Comparison of ENCODE assay signal across 9 cellular contexts in the genomic region with DNA sequence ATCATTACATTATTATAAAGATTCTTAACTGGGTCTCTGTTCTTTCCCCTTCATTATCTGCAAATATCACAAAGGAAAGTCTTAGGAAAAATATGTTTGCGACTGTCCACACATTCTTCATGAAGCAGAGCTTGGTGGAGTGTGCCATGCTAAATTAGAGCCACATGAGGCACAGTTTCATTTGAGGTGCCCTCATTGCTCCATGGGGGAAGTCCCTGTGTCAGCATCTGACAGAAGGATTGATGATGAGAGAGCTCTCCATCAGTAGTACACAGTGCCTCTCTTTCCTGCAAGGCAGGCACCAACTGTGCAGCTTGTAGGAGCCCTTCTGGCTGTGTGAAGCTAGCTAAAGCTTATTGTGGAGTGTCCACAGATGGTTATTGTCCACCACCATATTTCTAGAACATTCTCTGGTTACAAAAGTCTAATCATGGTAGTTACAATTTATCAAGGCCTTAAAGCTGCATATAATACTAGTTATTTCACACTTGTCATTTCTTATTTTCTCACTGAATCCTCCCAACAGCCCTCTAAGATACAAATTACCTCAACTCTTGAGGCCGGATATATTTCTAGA.
DNase-seq lines count a peak whose midpoint lies in the region; ATAC-seq and TF ChIP-seq lines count a peak whose summit lies in the region.
"Had no signal": no experiment of that assay in that cellular context is flagged by ENCODE, and none has a peak within 500 bp of the region (broad histone marks: within the 10 kb centered on the region; RNA-seq: fewer than 3 reads in every experiment).

No MANE protein-coding gene starts in this region.

- H3K27ac Mint-ChIP-seq in HFFc6, result peak overlapping the region; percentile 90

- no peak for DNase-seq in HFFc6
- DNase-seq in NAMALWA (ENCODE audit: low spot score), result peak; percentile 88
- DNase-seq in cardiac muscle cell (ENCODE audit: low read depth in 1 of 2, low spot score in 1 of 2), result peak in 1 of 2 donors; percentile 27
- DNase-seq in NCI-H1105 treated with DMSO at 0.1 percent for 48 hours (lab: John Stamatoyannopoulos, UW), result no peak
- DNase-seq in NCI-H510A (lab: John Stamatoyannopoulos, UW), result no peak
- no peak for DNase-seq in substantia nigra (lab: John Stamatoyannopoulos, UW)
- DNase-seq in NCI-H187 treated with DMSO at 0.1 percent for 48 hours (lab: John Stamatoyannopoulos, UW), result no peak

- no peaks in the 10 kb centered on the region for H3K9me3 Mint-ChIP-seq in HFFc6

- H3K27me3 Mint-ChIP-seq in HFFc6 (ENCODE audit: insufficient read depth), result peaks cover 4% of the 10 kb centered on the region; the same call in 1 of the 2 replicates

- no peaks in the 10 kb centered on the region for H3K9me3 ChIP-seq in cardiac muscle cell (ENCODE audit: low read depth)

- peaks cover 42% of the 10 kb centered on the region for H3K36me3 Mint-ChIP-seq in HFFc6 (ENCODE audit: low read depth)

- H3K27ac ChIP-seq in cardiac muscle cell, result peak overlapping the region; percentile 54
- no peak overlapping the region for H3K27ac ChIP-seq in substantia nigra (ENCODE audit: low read depth, low read length, poor library complexity, severe bottlenecking)

- ATAC-seq in GM18858 (IDR thresholded peaks at IDR 0.05; ENCODE audit: unreplicated experiment), result peak; percentile 50
- ATAC-seq: Panc1 had no signal

- H3K27me3 ChIP-seq in cardiac muscle cell, result no peaks in the 10 kb centered on the region

- H3K4me3 Mint-ChIP-seq in HFFc6, result 0 out of 2 replicates have a peak overlapping the region, but pooled peaks have one; percentile 11

- TF ChIP-seq CTCF in HFFc6 (IDR thresholded peaks at IDR 0.05), result no peak
- TF ChIP-seq CTCF in cardiac muscle cell (IDR thresholded peaks at IDR 0.05; ENCODE audit: low read depth, low read length), result no peak

- H3K4me3 ChIP-seq in cardiac muscle cell, result no peak overlapping the region

- peaks cover 98% of the 10 kb centered on the region for H3K4me1 Mint-ChIP-seq in HFFc6 (ENCODE audit: low read depth)

- peaks cover 3% of the 10 kb centered on the region for H3K36me3 ChIP-seq in cardiac muscle cell

- H3K4me1 ChIP-seq in cardiac muscle cell (ENCODE audit: low read depth), result peaks cover 26% of the 10 kb centered on the region
